ENCODE assay signal across 8 cellular contexts in genomic region chr11:14892036-14892556, GRCh38. TPM values are rescaled to one million over a fixed set of nuclear protein-coding genes. Genes with fewer than 3 reads are reported as not detected.
DNase-seq lines count a peak whose midpoint lies in the region; ATAC-seq, FAIRE-seq and TF ChIP-seq lines count a peak whose summit lies in the region.

Gene CYP2R1 (minus strand): TSS chr11:14892231. CDS start chr11:14892205, 26 bp downstream.

- TF ChIP-seq CTCF in BJ (IDR thresholded peaks at IDR 0.05; ENCODE audit: insufficient read depth, low read depth, low read length) = no peak

- CTCF ChIA-PET in BJ (lab: Yijun Ruan, JAX) = interaction anchor here (0.5 to 2.7 kb wide), 6 partner anchors 12 to 355 kb away, joined by 3 to 24 read pairs (median 6); no protein-coding TSS in a partner anchor

- H3K36me3 ChIP-seq in BJ (ENCODE audit: control insufficient read depth, insufficient read depth, low read length) = no peaks in the 10 kb centered on the region

- peak; percentile 33 for FAIRE-seq in colon (lab: Jason Lieb, UNC)

- POLR2A ChIA-PET in BJ (lab: Charles Lee) = interaction anchor here (0.6 to 0.9 kb wide), 3 partner anchors 374 to 654 kb away, joined by 3 to 12 read pairs (median 3); no protein-coding TSS in a partner anchor

- no peaks in the 10 kb centered on the region; the same call in 1 of the 2 replicates for H3K27me3 ChIP-seq in BJ (ENCODE audit: control insufficient read depth, insufficient read depth, low read length)

- ATAC-seq in GM19324 (IDR thresholded peaks at IDR 0.05; ENCODE audit: low FRiP score, unreplicated experiment) (peak; percentile 99), HG03460 (IDR thresholded peaks at IDR 0.05; ENCODE audit: unreplicated experiment) (peak; percentile 92), left colon (peak; percentile 93)

- intact Hi-C loops in left colon (cut with DNase I, micrococcal nuclease) = no loop called here

- peak within 1 kb of the TSS; percentile 58 for H3K4me3 ChIP-seq in BJ (ENCODE audit: low read depth, low read length)

- peak; percentile 88 for DNase-seq in BJ (ENCODE audit: low read depth)
- peak; percentile 74 for DNase-seq in NCI-H524 treated with DMSO at 0.1 percent for 48 hours (lab: John Stamatoyannopoulos, UW)
- peak; percentile 93 for DNase-seq in activated CD4-positive, alpha-beta T cell treated with anti-CD3 and anti-CD28 coated beads for 48 hours
- DNase-seq in left colon = peak; percentile 96 to 99
- peak; percentile 92 for DNase-seq in stimulated activated CD4-positive, alpha-beta T cell treated with anti-CD3 and anti-CD28 coated beads, Interleukin-1b, Interleukin-23, amount 100 ng/mL, for 48 hours

RNA-seq across cellular contexts. Expression of gene CYP2R1, which starts in this region (rescaled TPM):
- polyA plus RNA-seq in BJ (2011; rRNA removed) = 7.3 and 14.0 TPM in 2 replicates
- polyA minus RNA-seq in BJ (2011; rRNA and poly(A)+ RNA removed) = 3.4 and 4.7 TPM in 2 replicates
- 10 to 100 TPM; 19.1 to 21.8 TPM for total RNA-seq in left colon

Comparison
In these comparisons a context has a peak if more than half of its experiments do, and no peak if none do; other contexts are left out.
1. Peak in every context shown above with its lines: DNase-seq, ATAC-seq and H3K4me3 ChIP-seq.